Comparison of ENCODE assay signal across 31 cellular contexts in the genomic region with DNA sequence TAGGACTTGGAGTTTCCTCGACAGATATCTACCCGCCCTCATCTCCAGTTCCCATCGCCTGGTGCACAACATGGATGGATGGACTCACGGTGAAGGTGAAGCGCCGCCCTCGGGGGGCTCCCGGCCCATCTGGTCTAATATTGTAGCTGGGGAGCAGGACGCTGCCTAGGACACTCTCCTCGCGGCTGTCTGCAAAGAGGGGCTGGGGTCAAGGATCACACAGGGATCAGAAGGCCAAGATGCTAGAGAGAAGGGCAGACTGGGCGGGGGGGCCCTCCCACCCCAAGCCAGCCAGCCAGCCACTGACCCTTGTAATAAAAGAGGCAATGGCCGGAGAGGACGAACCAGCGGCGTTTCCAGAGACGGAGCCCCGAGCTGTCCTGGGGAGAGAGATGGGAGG. TPM values are rescaled to one million over a fixed set of nuclear protein-coding genes. Genes with fewer than 3 reads are reported as not detected.
"Had no signal": no experiment of that assay in that cellular context is flagged by ENCODE, and none has a peak within 500 bp of the region (broad histone marks: within the 10 kb centered on the region; RNA-seq: fewer than 3 reads in every experiment).

No MANE protein-coding gene starts in this region.

- H3K9me3 Mint-ChIP-seq: activated CD4-positive, alpha-beta T cell treated with anti-CD3 and anti-CD28 coated beads, Interleukin-2, amount 10 ng/mL, durations not matched to agents 7 days and 5 days; activated naive CD4-positive, alpha-beta T cell treated with anti-CD3 and anti-CD28 coated beads for 36 hours; activated naive CD4-positive, alpha-beta T cell treated with anti-CD3 and anti-CD28 coated beads, Interleukin-2, amount 50 U/mL, for 72 hours; activated T-cell treated with anti-CD3 and anti-CD28 coated beads, Interleukin-2, amount 50 U/mL, for 4 hours; activated T-helper 1 cell treated with anti-CD3 and anti-CD28 coated beads, Interleukin-12 subunit alpha, Interleukin-12 subunit beta, Interleukin-2, Interleukin-4 antibody, amounts not matched to agents 30 ng/mL and 10 ng/mL and 1 ng/mL, durations not matched to agents 14 hours and 24 hours and 36 hours had no signal

- DNase-seq: activated CD4-positive, alpha-beta T cell treated with anti-CD3 and anti-CD28 coated beads, Interleukin-2, amount 10 ng/mL, durations not matched to agents 7 days and 5 days; activated CD4-positive, alpha-beta T cell treated with anti-CD3 and anti-CD28 coated beads, Interleukin-2, amount 50 U/mL, for 48 hours; activated CD8-positive, alpha-beta memory T cell treated with anti-CD3 and anti-CD28 coated beads, Interleukin-2, amount 50 U/mL, for 4 hours; activated gamma-delta T cell treated with Interleukin-2 at 50 U/mL for 16 hours; activated naive CD4-positive, alpha-beta T cell treated with anti-CD3 and anti-CD28 coated beads for 36 hours; activated T-cell treated with anti-CD3 and anti-CD28 coated beads for 4 hours; activated T-cell treated with anti-CD3 and anti-CD28 coated beads, Interleukin-2, amount 50 U/mL, for 4 hours; adrenal gland; MM.1S; MV-4-11; NCI-H1092; NCI-H1436 treated with DMSO at 0.1 percent for 48 hours; NCI-H1694 treated with DMSO at 0.1 percent for 48 hours; NCI-H2029; NCI-H345; NCI-H524 treated with DMSO at 0.1 percent for 48 hours; PC-3; Peyer's patch; Right ventricle myocardium superior; SW 1271; T-helper 1 cell; T-helper 2 cell; T-helper 9 cell; WERI-Rb-1 had no signal

- H3K27me3 Mint-ChIP-seq: activated CD4-positive, alpha-beta T cell treated with anti-CD3 and anti-CD28 coated beads, Interleukin-2, amount 10 ng/mL, durations not matched to agents 7 days and 5 days; brain had no signal

- H3K4me3 ChIP-seq: adrenal gland, Peyer's patch had no signal

- H3K27ac ChIP-seq: adrenal gland, KMS-11, Peyer's patch, WERI-Rb-1 had no signal

- H3K4me3 Mint-ChIP-seq: activated CD4-positive, alpha-beta T cell treated with anti-CD3 and anti-CD28 coated beads, Interleukin-2, amount 10 ng/mL, durations not matched to agents 7 days and 5 days; activated naive CD4-positive, alpha-beta T cell treated with anti-CD3 and anti-CD28 coated beads for 36 hours; activated T-cell treated with anti-CD3 and anti-CD28 coated beads, Interleukin-2, amount 50 U/mL, for 4 hours; activated T-helper 1 cell treated with anti-CD3 and anti-CD28 coated beads, Interleukin-12 subunit alpha, Interleukin-12 subunit beta, Interleukin-2, Interleukin-4 antibody, amounts not matched to agents 30 ng/mL and 10 ng/mL and 1 ng/mL, durations not matched to agents 14 hours and 24 hours and 36 hours; brain had no signal

- H3K9me3 ChIP-seq: adrenal gland, Peyer's patch had no signal

- H3K27me3 ChIP-seq: adrenal gland, Peyer's patch had no signal

- ATAC-seq: activated naive CD4-positive, alpha-beta T cell treated with anti-CD3 and anti-CD28 coated beads, Interleukin-2, amount 50 U/mL, for 72 hours; activated T-cell treated with anti-CD3 and anti-CD28 coated beads, Interleukin-2, amount 50 U/mL, for 4 hours; PC-3 had no signal

- H3K27ac Mint-ChIP-seq: activated CD4-positive, alpha-beta T cell treated with anti-CD3 and anti-CD28 coated beads, Interleukin-2, amount 10 ng/mL, durations not matched to agents 7 days and 5 days; activated naive CD4-positive, alpha-beta T cell treated with anti-CD3 and anti-CD28 coated beads for 36 hours; activated naive CD4-positive, alpha-beta T cell treated with anti-CD3 and anti-CD28 coated beads, Interleukin-2, amount 50 U/mL, for 72 hours; activated T-helper 1 cell treated with anti-CD3 and anti-CD28 coated beads, Interleukin-12 subunit alpha, Interleukin-12 subunit beta, Interleukin-2, Interleukin-4 antibody, amounts not matched to agents 30 ng/mL and 10 ng/mL and 1 ng/mL, durations not matched to agents 14 hours and 24 hours and 36 hours had no signal

- H3K36me3 Mint-ChIP-seq: activated naive CD4-positive, alpha-beta T cell treated with anti-CD3 and anti-CD28 coated beads, Interleukin-2, amount 50 U/mL, for 72 hours had no signal

- H3K36me3 ChIP-seq: adrenal gland, Peyer's patch had no signal

RNA-seq across cellular contexts. Expression of a gene that starts 25.0 kb away (rescaled TPM):
- total RNA-seq: LHCN-M2 had no signal

RNA-seq across cellular contexts. Expression of a gene that starts 37.2 kb away (rescaled TPM):
- total RNA-seq: activated CD4-positive, alpha-beta T cell treated with anti-CD3 and anti-CD28 coated beads, Interleukin-2, amount 10 ng/mL, durations not matched to agents 7 days and 5 days; activated T-helper 1 cell treated with anti-CD3 and anti-CD28 coated beads, Interleukin-12 subunit alpha, Interleukin-12 subunit beta, Interleukin-2, Interleukin-4 antibody, amounts not matched to agents 30 ng/mL and 10 ng/mL and 1 ng/mL, durations not matched to agents 14 hours and 24 hours and 36 hours; bronchial epithelial cell; LHCN-M2; NCI-H460; PC-3; Peyer's patch; Right ventricle myocardium superior had no signal
